ENCODE assay signal across 31 cellular contexts in genomic region chr17:6096201-6097004, GRCh38. TPM values are rescaled to one million over a fixed set of nuclear protein-coding genes. Genes with fewer than 3 reads are reported as not detected.
"Had no signal": no experiment of that assay in that cellular context is flagged by ENCODE, and none has a peak within 500 bp of the region (broad histone marks: within the 10 kb centered on the region; RNA-seq: fewer than 3 reads in every experiment).

No MANE protein-coding gene starts in this region.

- H3K36me3 Mint-ChIP-seq: activated naive CD8-positive, alpha-beta T cell treated with anti-CD3 and anti-CD28 coated beads for 36 hours; memory B cell; naive thymus-derived CD4-positive, alpha-beta T cell; stimulated activated effector memory CD8-positive, alpha-beta T cell treated with anti-CD3 and anti-CD28 coated beads, Interleukin-12 subunit alpha, Interleukin-12 subunit beta, amount 100 ng/mL, for 72 hours had no signal

- H3K36me3 ChIP-seq: adrenal gland, ascending aorta, cardiac muscle cell, ovary, prostate gland, vagina had no signal

- H3K4me1 ChIP-seq: adrenal gland, ascending aorta, prostate gland, vagina had no signal

- H3K4me3 Mint-ChIP-seq: activated CD4-positive, alpha-beta T cell treated with anti-CD3 and anti-CD28 coated beads, Interleukin-2, amount 10 ng/mL, durations not matched to agents 24 days and 14 days; activated CD8-positive, alpha-beta T cell treated with anti-CD3 and anti-CD28 coated beads for 36 hours; activated naive CD4-positive, alpha-beta T cell treated with anti-CD3 and anti-CD28 coated beads for 36 hours; activated naive CD8-positive, alpha-beta T cell treated with anti-CD3 and anti-CD28 coated beads for 36 hours; brain; memory B cell; stimulated activated effector memory CD8-positive, alpha-beta T cell treated with anti-CD3 and anti-CD28 coated beads, Interleukin-12 subunit alpha, Interleukin-12 subunit beta, amount 100 ng/mL, for 72 hours; stimulated activated naive CD8-positive, alpha-beta T cell treated with anti-CD3 and anti-CD28 coated beads, Interleukin-15, Interleukin-2, amounts not matched to agents 100 ng/mL and 50 ng/mL, for 24 hours; T-helper 1 cell treated with Interleukin-12 subunit alpha and Interleukin-12 subunit beta and Interleukin-4 antibody, amounts not matched to agents 30 μg/mL and 1 μg/mL, for 36 hours; type B pancreatic cell had no signal

- H3K4me1 Mint-ChIP-seq: activated CD4-positive, alpha-beta T cell treated with anti-CD3 and anti-CD28 coated beads, Interleukin-2, amount 10 ng/mL, durations not matched to agents 24 days and 14 days; activated naive CD8-positive, alpha-beta T cell treated with anti-CD3 and anti-CD28 coated beads for 36 hours; memory B cell; naive thymus-derived CD4-positive, alpha-beta T cell; stimulated activated effector memory CD8-positive, alpha-beta T cell treated with anti-CD3 and anti-CD28 coated beads, Interleukin-12 subunit alpha, Interleukin-12 subunit beta, amount 100 ng/mL, for 72 hours had no signal

- H3K9me3 Mint-ChIP-seq: activated CD4-positive, alpha-beta T cell treated with anti-CD3 and anti-CD28 coated beads, Interleukin-2, amount 10 ng/mL, durations not matched to agents 24 days and 14 days; activated CD8-positive, alpha-beta T cell treated with anti-CD3 and anti-CD28 coated beads for 36 hours; activated naive CD4-positive, alpha-beta T cell treated with anti-CD3 and anti-CD28 coated beads for 36 hours; activated naive CD8-positive, alpha-beta T cell treated with anti-CD3 and anti-CD28 coated beads for 36 hours; activated T-helper 2 cell treated with anti-CD3 and anti-CD28 coated beads, Interferon-gamma antibody, Interleukin-2, Interleukin-4, amounts not matched to agents 10 μg/mL and 5 μg/mL and 100 μg/mL, durations not matched to agents 14 hours and 24 hours and 36 hours; brain; memory B cell; naive thymus-derived CD4-positive, alpha-beta T cell; stimulated activated effector memory CD8-positive, alpha-beta T cell treated with anti-CD3 and anti-CD28 coated beads, Interleukin-12 subunit alpha, Interleukin-12 subunit beta, amount 100 ng/mL, for 72 hours; stimulated activated naive CD8-positive, alpha-beta T cell treated with anti-CD3 and anti-CD28 coated beads, Interleukin-15, Interleukin-2, amounts not matched to agents 100 ng/mL and 50 ng/mL, for 24 hours; T-helper 1 cell treated with Interleukin-12 subunit alpha and Interleukin-12 subunit beta and Interleukin-4 antibody, amounts not matched to agents 30 μg/mL and 1 μg/mL, for 36 hours; type B pancreatic cell had no signal

- H3K27ac Mint-ChIP-seq: activated CD4-positive, alpha-beta T cell treated with anti-CD3 and anti-CD28 coated beads, Interleukin-2, amount 10 ng/mL, durations not matched to agents 24 days and 14 days; activated CD8-positive, alpha-beta T cell treated with anti-CD3 and anti-CD28 coated beads for 36 hours; activated naive CD4-positive, alpha-beta T cell treated with anti-CD3 and anti-CD28 coated beads for 36 hours; activated naive CD8-positive, alpha-beta T cell treated with anti-CD3 and anti-CD28 coated beads for 36 hours; activated T-helper 2 cell treated with anti-CD3 and anti-CD28 coated beads, Interferon-gamma antibody, Interleukin-2, Interleukin-4, amounts not matched to agents 10 μg/mL and 5 μg/mL and 100 μg/mL, durations not matched to agents 14 hours and 24 hours and 36 hours; memory B cell; naive thymus-derived CD4-positive, alpha-beta T cell; stimulated activated effector memory CD8-positive, alpha-beta T cell treated with anti-CD3 and anti-CD28 coated beads, Interleukin-12 subunit alpha, Interleukin-12 subunit beta, amount 100 ng/mL, for 72 hours; stimulated activated naive CD8-positive, alpha-beta T cell treated with anti-CD3 and anti-CD28 coated beads, Interleukin-15, Interleukin-2, amounts not matched to agents 100 ng/mL and 50 ng/mL, for 24 hours; T-helper 1 cell treated with Interleukin-12 subunit alpha and Interleukin-12 subunit beta and Interleukin-4 antibody, amounts not matched to agents 30 μg/mL and 1 μg/mL, for 36 hours; type B pancreatic cell had no signal

- FAIRE-seq: endothelial cell of umbilical vein, keratinocyte had no signal

- H3K27ac ChIP-seq: adrenal gland, ascending aorta, cardiac muscle cell, ovary, prostate gland, skin epidermis, vagina had no signal

- H3K27me3 Mint-ChIP-seq: activated CD8-positive, alpha-beta T cell treated with anti-CD3 and anti-CD28 coated beads for 36 hours had no signal

- DNase-seq: activated CD4-positive, alpha-beta T cell treated with anti-CD3 and anti-CD28 coated beads, Interleukin-2, amount 10 ng/mL, durations not matched to agents 24 days and 14 days; activated CD4-positive, CD25-positive, alpha-beta regulatory T cell treated with anti-CD3 and anti-CD28 coated beads, Interleukin-2, amount 50 U/mL, for 72 hours; activated CD8-positive, alpha-beta T cell treated with anti-CD3 and anti-CD28 coated beads for 36 hours; activated naive CD4-positive, alpha-beta T cell treated with anti-CD3 and anti-CD28 coated beads for 36 hours; activated naive CD8-positive, alpha-beta T cell treated with anti-CD3 and anti-CD28 coated beads for 36 hours; activated T-cell treated with anti-CD3 and anti-CD28 coated beads, Interleukin-2, amount 50 U/mL, for 48 hours; adrenal gland; cortex of kidney; hippocampal formation; left colon; midbrain; naive thymus-derived CD4-positive, alpha-beta T cell; ovary; retina; stimulated activated CD4-positive, alpha-beta T cell treated with anti-CD3 and anti-CD28 coated beads, Interleukin-4, amount 100 ng/mL, for 24 hours; T1000 had no signal

- ATAC-seq: activated CD8-positive, alpha-beta T cell treated with anti-CD3 and anti-CD28 coated beads for 36 hours; left colon; naive thymus-derived CD4-positive, alpha-beta T cell; sciatic nerve; stimulated activated effector memory CD8-positive, alpha-beta T cell treated with anti-CD3 and anti-CD28 coated beads, Interleukin-12 subunit alpha, Interleukin-12 subunit beta, amount 100 ng/mL, for 72 hours had no signal

- H3K9me3 ChIP-seq: adrenal gland, ascending aorta, ovary, prostate gland, vagina had no signal

- H3K27me3 ChIP-seq: adrenal gland, ascending aorta, ovary, vagina had no signal

- H3K4me3 ChIP-seq: adrenal gland, ascending aorta, cardiac muscle cell, ovary, prostate gland, skin epidermis, vagina had no signal

RNA-seq across cellular contexts. Expression of gene WSCD1, which starts 26.2 kb away (rescaled TPM):
- total RNA-seq: activated CD4-positive, alpha-beta T cell treated with anti-CD3 and anti-CD28 coated beads, Interleukin-2, amount 10 ng/mL, durations not matched to agents 24 days and 14 days had no signal
- polyA plus RNA-seq: keratinocyte; naive thymus-derived CD4-positive, alpha-beta T cell had no signal
